In genomic region chr14:104196461-104197180, GRCh38 we compare ENCODE assay signal across 19 cellular contexts. TPM values are rescaled to one million over a fixed set of nuclear protein-coding genes. Genes with fewer than 3 reads are reported as not detected.
DNase-seq lines count a peak whose midpoint lies in the region; ATAC-seq lines count a peak whose summit lies in the region.
"Had no signal": no experiment of that assay in that cellular context is flagged by ENCODE, and none has a peak within 500 bp of the region (broad histone marks: within the 10 kb centered on the region; RNA-seq: fewer than 3 reads in every experiment).

No MANE protein-coding gene starts in this region.

- 0 out of 2 replicates have a peak, but pooled peaks cover 3% of the 10 kb centered on the region for H4K20me1 ChIP-seq in Karpas-422 (ENCODE audit: insufficient read depth, low read depth, low read length)

- no peak overlapping the region for H3K27ac ChIP-seq in Karpas-422 (ENCODE audit: low read length)
- H3K27ac ChIP-seq: body of pancreas, coronary artery, left lung, pancreas, PC-9 had no signal

- H3K9me2 ChIP-seq in Karpas-422 (replicated peaks; ENCODE audit: insufficient read depth, low read length) = no peaks in the 10 kb centered on the region

- H3K36me3 ChIP-seq in Karpas-422 (ENCODE audit: insufficient read depth, low read length) = no peaks in the 10 kb centered on the region
- H3K36me3 ChIP-seq: left lung, pancreas had no signal

- H3K4me2 ChIP-seq in Karpas-422 (ENCODE audit: low read depth, low read length, poor library complexity, severe bottlenecking) = no peak overlapping the region
- H3K4me2 ChIP-seq: PC-9 had no signal

- no peak overlapping the region for H3K4me3 ChIP-seq in Karpas-422 (ENCODE audit: low read length)
- H3K4me3 ChIP-seq: body of pancreas, coronary artery, left lung, pancreas, PC-9 had no signal

- no peak for ATAC-seq in HG02938 (IDR thresholded peaks at IDR 0.05; ENCODE audit: unreplicated experiment)
- ATAC-seq: body of pancreas, left lung, SK-N-SH treated with all-trans-retinoic acid at 6 μM for 48 hours had no signal

- no peak overlapping the region for H3K9ac ChIP-seq in Karpas-422 (ENCODE audit: low read length)

- peak; percentile 87 for DNase-seq in DMS79 (lab: John Stamatoyannopoulos, UW)
- DNase-seq in Karpas-422 = peak; percentile 55
- peak; percentile 61 for DNase-seq in RPMI8226
- DNase-seq in medulla oblongata (ENCODE audit: extremely low spot score) = peak; percentile 24
- DNase-seq in NCI-H2029 (lab: John Stamatoyannopoulos, UW) = no peak
- DNase-seq in NAMALWA (ENCODE audit: low spot score) = no peak
- no peak for DNase-seq in amniotic stem cell (lab: John Stamatoyannopoulos, UW)
- DNase-seq: activated CD4-positive, alpha-beta T cell treated with anti-CD3 and anti-CD28 coated beads, Interleukin-2, amount 10 ng/mL, durations not matched to agents 24 days and 14 days; activated naive CD4-positive, alpha-beta T cell treated with anti-CD3 and anti-CD28 coated beads, Interleukin-2, amount 50 U/mL, for 16 hours; activated T-cell treated with anti-CD3 and anti-CD28 coated beads, Interleukin-2, amount 50 U/mL, for 1 hour; body of pancreas; foreskin fibroblast; PC-9; stimulated activated CD4-positive, alpha-beta T cell treated with anti-CD3 and anti-CD28 coated beads, Interleukin-2, amount 100 ng/mL, for 24 hours had no signal

- H3K4me1 ChIP-seq in Karpas-422 (ENCODE audit: low read length) = peaks cover 4% of the 10 kb centered on the region; the same call in 1 of the 2 replicates
- H3K4me1 ChIP-seq: left lung, pancreas had no signal

- no peaks in the 10 kb centered on the region for H3K9me3 ChIP-seq in Karpas-422 (ENCODE audit: low read length)
- H3K9me3 ChIP-seq: body of pancreas, left lung, pancreas had no signal

- no peak overlapping the region for H2AFZ ChIP-seq in Karpas-422 (ENCODE audit: low read length)
- H2AFZ ChIP-seq: PC-9 had no signal

- no peaks in the 10 kb centered on the region for H3K79me2 ChIP-seq in Karpas-422 (ENCODE audit: low read length)

- no peaks in the 10 kb centered on the region for H3K27me3 ChIP-seq in Karpas-422 (ENCODE audit: low read length)
- H3K27me3 ChIP-seq: body of pancreas, pancreas had no signal

RNA-seq across cellular contexts. Expression of gene KIF26A, which starts 58.2 kb away (rescaled TPM):
- total RNA-seq in Karpas-422 (2014; rRNA removed; shearing (Covaris generic); ENCODE audit: low replicate concordance) = not detected in 2 replicates

Comparison
In these comparisons a context has a peak if more than half of its experiments do, and no peak if none do; other contexts are left out.
1. DNase-seq: peak in DMS79 (single experiment), Karpas-422 (single experiment), RPMI8226 (single experiment) and medulla oblongata (single experiment); none in NCI-H2029 (single experiment), NAMALWA (single experiment) and amniotic stem cell (single experiment).